Comparison of ENCODE assay signal across 27 cellular contexts in the genomic region with DNA sequence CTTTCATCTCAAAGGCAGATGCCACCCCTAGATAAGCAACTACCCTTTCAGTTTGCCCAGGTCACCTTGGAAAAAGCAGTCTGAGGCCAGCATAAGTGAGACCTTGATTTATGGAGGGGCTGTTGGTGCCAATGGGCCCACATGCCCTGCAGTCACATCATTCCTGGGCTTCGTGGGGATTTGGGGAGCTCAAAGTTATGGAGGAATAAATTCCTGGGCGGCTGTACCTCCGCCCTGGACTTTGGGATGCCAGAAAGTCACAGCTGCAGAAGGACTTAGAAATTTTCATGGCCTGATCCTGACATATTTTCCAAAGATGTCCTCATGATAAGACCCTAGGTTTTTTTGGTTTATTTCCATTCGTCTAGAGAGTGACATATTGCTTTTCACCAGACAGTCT.
"Had no signal": no experiment of that assay in that cellular context is flagged by ENCODE, and none has a peak within 500 bp of the region (broad histone marks: within the 10 kb centered on the region; RNA-seq: fewer than 3 reads in every experiment).

No MANE protein-coding gene starts in this region.

- H3K27ac Mint-ChIP-seq: activated CD8-positive, alpha-beta T cell treated with anti-CD3 and anti-CD28 coated beads, Interleukin-2, amount 10 ng/mL, durations not matched to agents 7 days and 5 days; activated naive CD8-positive, alpha-beta T cell; activated T-cell treated with anti-CD3 and anti-CD28 coated beads, Interleukin-2, amount 50 U/mL, for 24 hours; activated T-helper 1 cell treated with anti-CD3 and anti-CD28 coated beads, Interleukin-12 subunit alpha, Interleukin-12 subunit beta, Interleukin-2, Interleukin-4 antibody, amounts not matched to agents 30 ng/mL and 10 ng/mL and 1 ng/mL, durations not matched to agents 14 hours and 24 hours and 36 hours had no signal

- H3K27ac ChIP-seq: brain microvascular endothelial cell, cardiac muscle cell had no signal

- DNase-seq: activated CD4-positive, alpha-beta T cell treated with anti-CD3 and anti-CD28 coated beads for 48 hours; activated CD4-positive, alpha-beta T cell treated with anti-CD3 and anti-CD28 coated beads, Interleukin-2, amount 50 U/mL, for 4 hours; activated CD4-positive, CD25-positive, alpha-beta regulatory T cell treated with anti-CD3 and anti-CD28 coated beads, Interleukin-2, amount 50 U/mL, for 72 hours; activated CD8-positive, alpha-beta memory T cell treated with anti-CD3 and anti-CD28 coated beads, Interleukin-2, amount 50 U/mL, for 48 hours; activated CD8-positive, alpha-beta T cell treated with anti-CD3 and anti-CD28 coated beads, Interleukin-2, amount 10 ng/mL, durations not matched to agents 7 days and 5 days; activated effector memory CD4-positive, alpha-beta T cell treated with Interleukin-2 at 50 U/mL for 16 hours; activated naive CD4-positive, alpha-beta T cell treated with Interleukin-2 at 50 U/mL for 16 hours; activated T-cell treated with anti-CD3 and anti-CD28 coated beads, Interleukin-2, amount 50 U/mL, for 24 hours; amygdala; brain microvascular endothelial cell; Karpas-422; MM.1S; NCI-H1105; NCI-H1436; NCI-H1694 treated with DMSO at 0.1 percent for 48 hours; NCI-H2029 treated with DMSO at 0.1 percent for 48 hours; NCI-H510A treated with DMSO at 0.1 percent for 48 hours; NCI-H69; NK-92 treated with Interleukin-12 subunit alpha and Interleukin-12 subunit beta, amount 100 ng/mL, for 24 hours; OCI-M1; RPMI8226; SK-N-SH had no signal

- H3K9me3 Mint-ChIP-seq: activated T-cell treated with anti-CD3 and anti-CD28 coated beads, Interleukin-2, amount 50 U/mL, for 24 hours; activated T-helper 1 cell treated with anti-CD3 and anti-CD28 coated beads, Interleukin-12 subunit alpha, Interleukin-12 subunit beta, Interleukin-2, Interleukin-4 antibody, amounts not matched to agents 30 ng/mL and 10 ng/mL and 1 ng/mL, durations not matched to agents 14 hours and 24 hours and 36 hours had no signal

- H3K36me3 Mint-ChIP-seq: activated naive CD8-positive, alpha-beta T cell had no signal

- H3K9me3 ChIP-seq: SK-N-SH had no signal

- H3K4me3 Mint-ChIP-seq: activated CD8-positive, alpha-beta T cell treated with anti-CD3 and anti-CD28 coated beads, Interleukin-2, amount 10 ng/mL, durations not matched to agents 7 days and 5 days; activated T-cell treated with anti-CD3 and anti-CD28 coated beads, Interleukin-2, amount 50 U/mL, for 24 hours had no signal

- H3K9ac ChIP-seq: SK-N-SH had no signal

- ATAC-seq: activated CD8-positive, alpha-beta T cell treated with anti-CD3 and anti-CD28 coated beads, Interleukin-2, amount 10 ng/mL, durations not matched to agents 7 days and 5 days; Panc1; Right ventricle myocardium inferior had no signal

- H3K4me3 ChIP-seq: cardiac muscle cell had no signal

- H3K4me2 ChIP-seq: SK-N-SH had no signal

- H3K36me3 ChIP-seq: brain microvascular endothelial cell, cardiac muscle cell had no signal

- H3K27me3 ChIP-seq: brain microvascular endothelial cell, cardiac muscle cell had no signal
